ENCODE assay signal across 18 cellular contexts in the genomic region with DNA sequence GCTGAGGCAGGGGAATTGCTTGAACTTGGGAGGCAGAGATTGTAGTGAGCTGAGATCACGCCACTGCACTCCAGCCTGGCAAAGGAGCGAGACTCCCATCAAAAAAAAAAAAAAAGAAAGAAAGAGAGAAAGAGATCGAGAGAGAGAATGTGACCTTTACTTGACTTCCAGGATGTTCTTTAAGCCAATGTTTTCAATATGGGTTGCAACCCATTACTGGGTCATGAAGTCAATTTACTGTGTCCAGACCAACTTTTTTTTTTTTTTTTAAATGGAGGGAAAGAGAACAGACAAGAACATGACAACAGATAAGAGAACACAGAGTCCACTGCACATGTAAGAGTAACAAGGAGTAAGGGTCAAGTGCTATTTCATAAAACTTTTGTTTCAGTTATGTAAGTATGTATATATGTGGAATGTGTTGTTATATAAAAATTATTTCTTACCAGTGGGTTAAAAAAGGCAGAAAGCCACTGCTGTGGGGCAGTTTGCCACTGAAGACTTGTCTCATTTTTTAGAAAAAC. TPM values are rescaled to one million over a fixed set of nuclear protein-coding genes. Genes with fewer than 3 reads are reported as not detected.
A peak's percentile ranks its signal among the peaks of the same experiment; 100 is the strongest.
DNase-seq lines count a peak whose midpoint lies in the region; ATAC-seq and TF ChIP-seq lines count a peak whose summit lies in the region.
"Had no signal": no experiment of that assay in that cellular context is flagged by ENCODE, and none has a peak within 500 bp of the region (broad histone marks: within the 10 kb centered on the region; RNA-seq: fewer than 3 reads in every experiment).

No MANE protein-coding gene starts in this region.

- H2AK5ac ChIP-seq in IMR-90 (ENCODE audit: low read depth, low read length) = peak overlapping the region; percentile 31; the same call in 1 of the 2 replicates

- H3K36me3 ChIP-seq in IMR-90 (ENCODE audit: control insufficient read depth, insufficient read depth, low read length) = no peaks in the 10 kb centered on the region
- H3K36me3 ChIP-seq: BE2C, colonic mucosa, transverse colon had no signal

- dilution Hi-C loops in IMR-90 (cut with HindIII; ENCODE audit: low sequenced_read_pairs, unreplicated experiment) = no loop called here

- H3K4me1 Mint-ChIP-seq in activated CD8-positive, alpha-beta T cell treated with anti-CD3 and anti-CD28 coated beads for 36 hours (ENCODE audit: low read depth) = peaks cover 67% of the 10 kb centered on the region
- H3K4me1 Mint-ChIP-seq in activated CD8-positive, alpha-beta T cell treated with anti-CD3 and anti-CD28 coated beads, Interleukin-2, amount 10 ng/mL, durations not matched to agents 7 days and 5 days (ENCODE audit: low read depth) = peaks cover 45% of the 10 kb centered on the region
- peaks cover 26 to 61% of the 10 kb centered on the region in 2 donors for H3K4me1 Mint-ChIP-seq in effector memory CD8-positive, alpha-beta T cell (ENCODE audit: low read depth in 2 of 2)
- peaks cover 32% of the 10 kb centered on the region for H3K4me1 Mint-ChIP-seq in osteocyte (ENCODE audit: unreplicated experiment)

- no peak overlapping the region for H2BK20ac ChIP-seq in IMR-90 (ENCODE audit: low read depth, low read length)

- TF ChIP-seq CTCF in activated CD8-positive, alpha-beta T cell treated with anti-CD3 and anti-CD28 coated beads for 36 hours (IDR thresholded peaks at IDR 0.05) = no peak
- TF ChIP-seq CTCF in IMR-90 (conservative IDR thresholded peaks at IDR 0.05; ENCODE audit: low read depth, low read length) = no peak
- no peak for TF ChIP-seq CTCF in osteocyte (IDR thresholded peaks at IDR 0.05)

- no peak overlapping the region for H3K4me3 Mint-ChIP-seq in activated CD8-positive, alpha-beta T cell treated with anti-CD3 and anti-CD28 coated beads for 36 hours
- no peak overlapping the region for H3K4me3 Mint-ChIP-seq in activated CD8-positive, alpha-beta T cell treated with anti-CD3 and anti-CD28 coated beads, Interleukin-2, amount 10 ng/mL, durations not matched to agents 7 days and 5 days
- H3K4me3 Mint-ChIP-seq in effector memory CD8-positive, alpha-beta T cell = no peak overlapping the region
- no peak overlapping the region for H3K4me3 Mint-ChIP-seq in osteocyte (ENCODE audit: unreplicated experiment)

- H4K8ac ChIP-seq in IMR-90 (ENCODE audit: low read depth in 2 of 2, low read length in 2 of 2) = no peak overlapping the region

- H3K27ac ChIP-seq in IMR-90 (ENCODE audit: insufficient read depth, low read length) = no peak overlapping the region
- H3K27ac ChIP-seq: colonic mucosa had no signal

- no peak overlapping the region for H3K4me3 ChIP-seq in IMR-90 (ENCODE audit: insufficient read depth, low read depth, low read length)
- H3K4me3 ChIP-seq: colonic mucosa, transverse colon had no signal

- in situ Hi-C loops in IMR-90 (cut with MboI; ENCODE audit: low sequenced_read_pairs) = no loop called here

- no peak overlapping the region for H2BK120ac ChIP-seq in IMR-90 (ENCODE audit: low read depth, low read length)

- H3K14ac ChIP-seq in IMR-90 (replicated peaks; ENCODE audit: low read depth, low read length) = no peak overlapping the region

- no peak overlapping the region for H3K4me2 ChIP-seq in IMR-90 (ENCODE audit: low read depth, low read length)

- no peak for TF ChIP-seq POLR2A in IMR-90 (IDR thresholded peaks at IDR 0.05; ENCODE audit: low read depth, low read length)

- H2BK15ac ChIP-seq in IMR-90 (ENCODE audit: low read depth, low read length) = no peak overlapping the region

- POLR2A ChIA-PET in activated CD8-positive, alpha-beta T cell treated with anti-CD3 and anti-CD28 coated beads for 36 hours (lab: Charles Lee) = interaction anchor here (0.6 to 0.9 kb wide), 2 partner anchors 42 to 75 kb away, joined by 3 to 4 read pairs; no protein-coding TSS in a partner anchor
- POLR2A ChIA-PET in activated CD8-positive, alpha-beta T cell treated with anti-CD3 and anti-CD28 coated beads, Interleukin-2, amount 10 ng/mL, durations not matched to agents 7 days and 5 days (lab: Charles Lee) = interaction anchor here (1.3 kb wide), 1 partner anchor 26 kb away, joined by 4 read pairs; no protein-coding TSS in a partner anchor
- POLR2A ChIA-PET in IMR-90 (lab: Charles Lee; ENCODE audit: unreplicated experiment) = no interaction called here

- no peak for DNase-seq in activated CD8-positive, alpha-beta T cell treated with anti-CD3 and anti-CD28 coated beads for 36 hours
- DNase-seq in activated CD8-positive, alpha-beta T cell treated with anti-CD3 and anti-CD28 coated beads, Interleukin-2, amount 10 ng/mL, durations not matched to agents 7 days and 5 days = no peak
- DNase-seq in IMR-90 = no peak
- no peak for DNase-seq in effector memory CD8-positive, alpha-beta T cell
- no peak for DNase-seq in osteocyte (ENCODE audit: extremely low spot score, unreplicated experiment)
- no peak for DNase-seq in left lobe of liver (ENCODE audit: low spot score)
- DNase-seq in AG08395 (ENCODE audit: low spot score) = no peak
- DNase-seq: 8988T; activated gamma-delta T cell treated with Interleukin-2 at 50 U/mL for 16 hours; BE2C; colonic mucosa; islet precursor cell; Karpas-422; NCI-H1092 treated with DMSO at 0.1 percent for 48 hours; NCI-H510A; stimulated activated naive B cell treated with anti-CD40 and anti-IgM and Interleukin-4, amounts not matched to agents 10 μg/mL and 1 μg/mL and 100 μg/mL, for 72 hours; transverse colon had no signal

- H3K36me3 Mint-ChIP-seq in activated CD8-positive, alpha-beta T cell treated with anti-CD3 and anti-CD28 coated beads for 36 hours (ENCODE audit: low read depth) = peaks cover 66% of the 10 kb centered on the region
- H3K36me3 Mint-ChIP-seq in activated CD8-positive, alpha-beta T cell treated with anti-CD3 and anti-CD28 coated beads, Interleukin-2, amount 10 ng/mL, durations not matched to agents 7 days and 5 days (ENCODE audit: low read depth) = peaks cover 47% of the 10 kb centered on the region
- H3K36me3 Mint-ChIP-seq in effector memory CD8-positive, alpha-beta T cell (ENCODE audit: insufficient read depth) = peaks cover 53% of the 10 kb centered on the region
- no peaks in the 10 kb centered on the region for H3K36me3 Mint-ChIP-seq in osteocyte (ENCODE audit: unreplicated experiment)

- no peak overlapping the region for H3K4ac ChIP-seq in IMR-90 (ENCODE audit: low read depth, low read length)

- intact Hi-C loops in activated CD8-positive, alpha-beta T cell treated with anti-CD3 and anti-CD28 coated beads for 36 hours (cut with micrococcal nuclease) = loop anchor here (10.0 kb wide), 1 partner anchor 64 kb away; a partner anchor contains a TSS
- intact Hi-C loops in IMR-90 (cut with micrococcal nuclease) = no loop called here

- no peak overlapping the region for H2AFZ ChIP-seq in IMR-90 (replicated peaks; ENCODE audit: low read length, poor library complexity)

- no CpG with 5 or more reads among the region's 3 CpGs for WGBS in IMR-90 (ENCODE audit: extremely low coverage in 2 of 2, insufficient read length in 1 of 2), 2 experiments

- no peak overlapping the region for H2BK5ac ChIP-seq in IMR-90 (ENCODE audit: low read depth, low read length, poor library complexity, severe bottlenecking)

- H3K9ac ChIP-seq in IMR-90 (ENCODE audit: low read depth, low read length) = no peak overlapping the region

- peak overlapping the region; percentile 15 for H3K27ac Mint-ChIP-seq in activated CD8-positive, alpha-beta T cell treated with anti-CD3 and anti-CD28 coated beads for 36 hours
- H3K27ac Mint-ChIP-seq in activated CD8-positive, alpha-beta T cell treated with anti-CD3 and anti-CD28 coated beads, Interleukin-2, amount 10 ng/mL, durations not matched to agents 7 days and 5 days = no peak overlapping the region
- H3K27ac Mint-ChIP-seq in effector memory CD8-positive, alpha-beta T cell = peak overlapping the region; percentile 39 to 52
- peak overlapping the region; percentile 60 for H3K27ac Mint-ChIP-seq in osteocyte (ENCODE audit: unreplicated experiment)
- H3K27ac Mint-ChIP-seq: stimulated activated naive B cell treated with anti-CD40 and anti-IgM and Interleukin-4, amounts not matched to agents 10 μg/mL and 1 μg/mL and 100 μg/mL, for 72 hours had no signal

- peaks cover 40 to 59% of the 10 kb centered on the region in 2 experiments for H3K79me1 ChIP-seq in IMR-90 (ENCODE audit: low read depth in 1 of 2, low read length in 2 of 2)

- no peak overlapping the region for H4K5ac ChIP-seq in IMR-90 (ENCODE audit: low read depth, low read length)

- no peak for ATAC-seq in activated CD8-positive, alpha-beta T cell treated with anti-CD3 and anti-CD28 coated beads for 36 hours
- ATAC-seq in activated CD8-positive, alpha-beta T cell treated with anti-CD3 and anti-CD28 coated beads, Interleukin-2, amount 10 ng/mL, durations not matched to agents 7 days and 5 days = no peak
- ATAC-seq in IMR-90 (ENCODE audit: low read depth) (no peak), HG02678 (IDR thresholded peaks at IDR 0.05; ENCODE audit: unreplicated experiment) (no peak), left lobe of liver (no peak)
- no peak for ATAC-seq in effector memory CD8-positive, alpha-beta T cell (replicated peaks)
- ATAC-seq: stimulated activated naive B cell treated with anti-CD40 and anti-IgM and Interleukin-4, amounts not matched to agents 10 μg/mL and 1 μg/mL and 100 μg/mL, for 72 hours had no signal

- no peak overlapping the region for H2AK9ac ChIP-seq in IMR-90 (replicated peaks; ENCODE audit: low read depth, low read length, poor library complexity)

- no peaks in the 10 kb centered on the region for H3K9me3 ChIP-seq in IMR-90 (ENCODE audit: control insufficient read depth, insufficient read depth, low read length)
- H3K9me3 ChIP-seq: BE2C, colonic mucosa, transverse colon had no signal

- H3K27me3 Mint-ChIP-seq in activated CD8-positive, alpha-beta T cell treated with anti-CD3 and anti-CD28 coated beads for 36 hours = no peaks in the 10 kb centered on the region
- H3K27me3 Mint-ChIP-seq in activated CD8-positive, alpha-beta T cell treated with anti-CD3 and anti-CD28 coated beads, Interleukin-2, amount 10 ng/mL, durations not matched to agents 7 days and 5 days (ENCODE audit: low read depth) = no peaks in the 10 kb centered on the region
- no peaks in the 10 kb centered on the region for H3K27me3 Mint-ChIP-seq in effector memory CD8-positive, alpha-beta T cell
- no peaks in the 10 kb centered on the region for H3K27me3 Mint-ChIP-seq in osteocyte (ENCODE audit: unreplicated experiment)
- H3K27me3 Mint-ChIP-seq: stimulated activated naive B cell treated with anti-CD40 and anti-IgM and Interleukin-4, amounts not matched to agents 10 μg/mL and 1 μg/mL and 100 μg/mL, for 72 hours had no signal

- peaks cover 4% of the 10 kb centered on the region for H3K9me1 ChIP-seq in IMR-90 (ENCODE audit: insufficient read depth, low read length)

- no peaks in the 10 kb centered on the region for H4K20me1 ChIP-seq in IMR-90 (ENCODE audit: insufficient read depth, low read length)

- CTCF ChIA-PET in activated CD8-positive, alpha-beta T cell treated with anti-CD3 and anti-CD28 coated beads for 36 hours (lab: Charles Lee) = no interaction called here
- CTCF ChIA-PET in activated CD8-positive, alpha-beta T cell treated with anti-CD3 and anti-CD28 coated beads, Interleukin-2, amount 10 ng/mL, durations not matched to agents 7 days and 5 days (lab: Charles Lee) = no interaction called here
- CTCF ChIA-PET in IMR-90 (lab: Yijun Ruan, JAX) = no interaction called here

- peaks cover 2% of the 10 kb centered on the region for H3K4me1 ChIP-seq in IMR-90 (ENCODE audit: control insufficient read depth, insufficient read depth, low read length)
- H3K4me1 ChIP-seq: BE2C had no signal

- no peaks in the 10 kb centered on the region for H3K9me3 Mint-ChIP-seq in activated CD8-positive, alpha-beta T cell treated with anti-CD3 and anti-CD28 coated beads for 36 hours
- no peaks in the 10 kb centered on the region for H3K9me3 Mint-ChIP-seq in activated CD8-positive, alpha-beta T cell treated with anti-CD3 and anti-CD28 coated beads, Interleukin-2, amount 10 ng/mL, durations not matched to agents 7 days and 5 days (ENCODE audit: insufficient read depth)
- no peaks in the 10 kb centered on the region for H3K9me3 Mint-ChIP-seq in effector memory CD8-positive, alpha-beta T cell
- no peaks in the 10 kb centered on the region for H3K9me3 Mint-ChIP-seq in osteocyte (ENCODE audit: unreplicated experiment)
- H3K9me3 Mint-ChIP-seq: stimulated activated naive B cell treated with anti-CD40 and anti-IgM and Interleukin-4, amounts not matched to agents 10 μg/mL and 1 μg/mL and 100 μg/mL, for 72 hours had no signal

- BruUV-seq in IMR-90 (replicated peaks; lab: Mats Ljungman, UMichigan) = no TSS peak

- no peak overlapping the region for H3K56ac ChIP-seq in IMR-90 (ENCODE audit: extremely low read depth, insufficient read depth, low read length)

- H3K27me3 ChIP-seq in IMR-90 (ENCODE audit: control insufficient read depth, insufficient read depth, low read length) = no peaks in the 10 kb centered on the region
- H3K27me3 ChIP-seq: BE2C, colonic mucosa, transverse colon had no signal

- no peak overlapping the region for H4K91ac ChIP-seq in IMR-90 (ENCODE audit: insufficient read depth, low read depth, low read length)

- H3K23ac ChIP-seq in IMR-90 (ENCODE audit: low read depth, low read length) = no peak overlapping the region; the same call in 1 of the 2 replicates

- H3K18ac ChIP-seq in IMR-90 (ENCODE audit: low read depth, low read length) = no peak overlapping the region

- TF ChIP-seq RAD21 in IMR-90 (IDR thresholded peaks at IDR 0.05; ENCODE audit: low read length) = no peak

RNA-seq across cellular contexts. Expression of a gene that starts 29.9 kb away (rescaled TPM):
- 100 to 1,000 TPM; 252 to 261 TPM for total RNA-seq in activated CD8-positive, alpha-beta T cell treated with anti-CD3 and anti-CD28 coated beads for 36 hours
- 100 to 1,000 TPM; 112 to 113 TPM for total RNA-seq in activated CD8-positive, alpha-beta T cell treated with anti-CD3 and anti-CD28 coated beads, Interleukin-2, amount 10 ng/mL, durations not matched to agents 7 days and 5 days
- total RNA-seq in IMR-90 (2012; rRNA removed) (29.4 and 66.4 TPM in 2 replicates), osteocyte (27.9 and 29.8 TPM in 2 replicates), left lobe of liver (6.8 TPM)
- polyA plus RNA-seq in IMR-90 (2012; rRNA removed) = 19.4 and 24.6 TPM in 2 replicates
- polyA plus RNA-seq in IMR-90 (2012; cell fraction: cytosol; rRNA removed) = 1.6 and 2.2 TPM in 2 replicates
- polyA plus RNA-seq in IMR-90 (2012; cell fraction: nucleus; rRNA removed; ENCODE audit: low replicate concordance) = 0.63 and 7.6 TPM in 2 replicates

RNA-seq across cellular contexts. Expression of a gene that starts 58.1 kb away (rescaled TPM):
- 1 to 10 TPM; 7.0 to 9.7 TPM for total RNA-seq in activated CD8-positive, alpha-beta T cell treated with anti-CD3 and anti-CD28 coated beads for 36 hours
- 10 to 100 TPM in 1 of 2 experiments, 1 to 10 TPM in 1; 9.1 to 10.1 TPM for total RNA-seq in activated CD8-positive, alpha-beta T cell treated with anti-CD3 and anti-CD28 coated beads, Interleukin-2, amount 10 ng/mL, durations not matched to agents 7 days and 5 days
- 7.7 and 10.6 TPM in 2 replicates for total RNA-seq in IMR-90 (2012; rRNA removed)
- 5.1 and 7.0 TPM in 2 replicates for polyA plus RNA-seq in IMR-90 (2012; rRNA removed)
- 2.7 and 3.8 TPM in 2 replicates for polyA plus RNA-seq in IMR-90 (2012; cell fraction: cytosol; rRNA removed)
- 2.8 and 16.0 TPM in 2 replicates for polyA plus RNA-seq in IMR-90 (2012; cell fraction: nucleus; rRNA removed; ENCODE audit: low replicate concordance)
- total RNA-seq in osteocyte = 13.9 and 15.9 TPM in 2 replicates
- 3.3 TPM for total RNA-seq in left lobe of liver
